11 cellular contexts compared by ENCODE assay signal in the genomic region with DNA sequence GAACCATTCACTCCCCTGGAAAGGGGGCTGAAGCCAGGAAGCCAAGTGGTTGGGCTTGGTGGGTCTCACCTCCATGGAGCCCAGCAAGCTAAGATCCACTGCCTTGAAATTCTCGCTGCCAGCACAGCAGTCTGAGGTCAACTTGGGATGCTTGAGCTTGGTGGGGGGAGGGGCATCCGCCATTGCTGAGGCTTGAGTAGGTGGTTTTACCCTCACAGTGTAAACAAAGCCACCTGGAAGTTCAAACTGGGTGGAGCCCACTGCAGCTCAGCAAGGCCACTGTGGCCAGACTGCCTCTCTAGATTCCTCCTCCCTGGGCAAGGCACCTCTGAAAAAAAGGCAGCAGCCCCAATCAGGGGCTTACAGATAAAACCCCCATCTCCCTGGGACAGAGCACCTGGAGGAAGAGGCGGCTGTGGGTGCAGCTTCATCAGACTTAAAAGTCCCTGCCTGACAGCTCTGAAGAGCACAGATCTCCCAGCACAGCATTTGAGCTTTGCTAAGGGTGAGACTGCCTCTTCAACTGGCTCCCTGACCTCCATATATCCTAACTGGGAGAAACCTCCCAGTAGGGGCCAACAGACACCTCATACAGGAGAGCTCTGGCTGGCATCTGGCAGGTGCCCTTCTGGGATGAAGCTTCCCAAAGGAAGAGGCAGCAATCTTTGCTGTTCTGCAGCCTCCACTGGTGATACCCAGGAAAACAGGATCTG. TPM values are rescaled to one million over a fixed set of nuclear protein-coding genes. Genes with fewer than 3 reads are reported as not detected.
DNase-seq lines count a peak whose midpoint lies in the region; ATAC-seq, FAIRE-seq and TF ChIP-seq lines count a peak whose summit lies in the region.
"Not testable (repeated sequence)": the region's sequence is repeated elsewhere in the genome, so short reads cannot be mapped to it uniquely, and the experiment has no call there.
"Had no signal": no experiment of that assay in that cellular context is flagged by ENCODE, and none has a peak within 500 bp of the region (broad histone marks: within the 10 kb centered on the region; RNA-seq: fewer than 3 reads in every experiment).

No MANE protein-coding gene starts in this region.

- H3K4me3 Mint-ChIP-seq in activated CD8-positive, alpha-beta memory T cell treated with anti-CD3 and anti-CD28 coated beads, Interleukin-2, amount 10 ng/mL, durations not matched to agents 7 days and 5 days: not testable (repeated sequence)

- H3K79me2 ChIP-seq in DND-41 (ENCODE audit: insufficient read depth, low read length); H1 (ENCODE audit: control insufficient read depth in 1 of 2, insufficient read depth in 2 of 2, low read length in 2 of 2): not testable (repeated sequence)

- H3K4ac ChIP-seq in H1 (replicated peaks; ENCODE audit: insufficient read length, low read depth, low read length): not testable (repeated sequence)

- not testable (repeated sequence) for H3K9me3 Mint-ChIP-seq in activated CD8-positive, alpha-beta memory T cell treated with anti-CD3 and anti-CD28 coated beads, Interleukin-2, amount 10 ng/mL, durations not matched to agents 7 days and 5 days (ENCODE audit: low read depth)

- not testable (repeated sequence) for H3K4me1 ChIP-seq in DND-41 (ENCODE audit: insufficient read depth, low read length); H1 (replicated peaks in 1 of 4; ENCODE audit: control insufficient read depth in 3 of 4, insufficient read depth in 4 of 4, low read length in 3 of 4)

- TF ChIP-seq RAD21 in H1 (IDR thresholded peaks at IDR 0.05 in 1 of 2, conservative IDR thresholded peaks at IDR 0.05 in 1 of 2; ENCODE audit: low read depth in 2 of 2, low read length in 2 of 2): not testable (repeated sequence)

- ATAC-seq in DND-41 (ENCODE audit: insufficient read depth, low read depth); activated CD8-positive, alpha-beta memory T cell treated with anti-CD3 and anti-CD28 coated beads, Interleukin-2, amount 10 ng/mL, durations not matched to agents 7 days and 5 days; stimulated activated naive CD8-positive, alpha-beta T cell treated with anti-CD3 and anti-CD28 coated beads, Interleukin-15, Interleukin-2, amounts not matched to agents 100 U/mL and 50 U/mL, for 24 hours: not testable (repeated sequence)

- DNase-seq in DND-41 (peak; percentile 27), NCI-H774 (lab: John Stamatoyannopoulos, UW) (peak; percentile 1), WERI-Rb-1 (peak; percentile 56)
- peak; percentile 65 for DNase-seq in activated CD8-positive, alpha-beta memory T cell treated with anti-CD3 and anti-CD28 coated beads, Interleukin-2, amount 10 ng/mL, durations not matched to agents 7 days and 5 days
- not testable (repeated sequence) for DNase-seq in H1 (ENCODE audit: low read depth in 1 of 2, low spot score in 2 of 2)
- DNase-seq in stimulated activated naive CD8-positive, alpha-beta T cell treated with anti-CD3 and anti-CD28 coated beads, Interleukin-15, Interleukin-2, amounts not matched to agents 100 U/mL and 50 U/mL, for 24 hours: peak; percentile 9

- H3K27ac Mint-ChIP-seq in activated CD8-positive, alpha-beta memory T cell treated with anti-CD3 and anti-CD28 coated beads, Interleukin-2, amount 10 ng/mL, durations not matched to agents 7 days and 5 days: peak overlapping the region; percentile 58

- H3K27me3 Mint-ChIP-seq in activated CD8-positive, alpha-beta memory T cell treated with anti-CD3 and anti-CD28 coated beads, Interleukin-2, amount 10 ng/mL, durations not matched to agents 7 days and 5 days: not testable (repeated sequence)

- peak overlapping the region; percentile 39; the same call in 1 of the 2 replicates for H2BK12ac ChIP-seq in H1 (ENCODE audit: low read depth, low read length)

- WGBS in H1 (ENCODE audit: extremely low coverage in 1 of 2, insufficient coverage in 1 of 2, insufficient read length in 1 of 2, insufficient replicate concordance in 2 of 2, low coverage in 1 of 2, low lambda C conversion rate in 2 of 2, missing lambda C conversion rate in 1 of 2), 2 experiments: 86% methylated on average over 3 of the region's 3 CpGs; no CpG with 5 or more reads in 1 of the 2 experiments

- not testable (repeated sequence) for H3K23ac ChIP-seq in H1 (ENCODE audit: insufficient read length)

- POLR2A ChIA-PET in H1 (lab: Charles Lee; ENCODE audit: partially characterized antibody): not testable (repeated sequence)

- H3K36me3 ChIP-seq in DND-41 (ENCODE audit: insufficient read depth, low read length); KOPT-K1 (ENCODE audit: insufficient read depth, low read length); WERI-Rb-1; H1 (ENCODE audit: control insufficient read depth in 2 of 4, insufficient read depth in 4 of 4, low read length in 3 of 4): not testable (repeated sequence)

- H3K9ac ChIP-seq in DND-41 (ENCODE audit: low read depth, low read length); H1 (replicated peaks in 1 of 4; ENCODE audit: extremely low read depth in 1 of 4, low read depth in 3 of 4, low read length in 3 of 4): not testable (repeated sequence)

- H4K8ac ChIP-seq in H1 (ENCODE audit: extremely low read depth, insufficient read depth, low read length): not testable (repeated sequence)

- H3K23me2 ChIP-seq in H1 (ENCODE audit: low read depth, low read length): not testable (repeated sequence)

- not testable (repeated sequence) for TF ChIP-seq POLR2A in H1 (IDR thresholded peaks at IDR 0.05; ENCODE audit: control extremely low read depth in 1 of 2, low read depth in 2 of 2, low read length in 2 of 2)

- H3K27me3 ChIP-seq in DND-41 (ENCODE audit: insufficient read depth, low read length, poor library complexity); WERI-Rb-1 (ENCODE audit: insufficient read depth, low read depth, severe bottlenecking); H1 (replicated peaks in 1 of 4; ENCODE audit: control insufficient read depth in 3 of 4, extremely low read depth in 1 of 4, insufficient read depth in 3 of 4, low read length in 3 of 4): not testable (repeated sequence)

- H3K79me1 ChIP-seq in H1 (ENCODE audit: low read depth, low read length): not testable (repeated sequence)

- not testable (repeated sequence) for H2BK20ac ChIP-seq in H1 (ENCODE audit: low read length)

- not testable (repeated sequence) for H4K91ac ChIP-seq in H1 (replicated peaks; ENCODE audit: insufficient read length, low read length)

- CTCF ChIA-PET in activated CD8-positive, alpha-beta memory T cell treated with anti-CD3 and anti-CD28 coated beads, Interleukin-2, amount 10 ng/mL, durations not matched to agents 7 days and 5 days (lab: Charles Lee): interaction anchor here (0.8 to 1.6 kb wide), 3 partner anchors 44 to 53 kb away, joined by 3 read pairs; partner anchors contain the start of gene CSF2
- CTCF ChIA-PET in H1 (lab: Charles Lee; ENCODE audit: partially characterized antibody): interaction anchor here (0.6 to 1.2 kb wide), 2 partner anchors 52 to 63 kb away, joined by 3 to 4 read pairs; no protein-coding TSS in a partner anchor

- not testable (repeated sequence) for H2BK15ac ChIP-seq in H1 (ENCODE audit: low read length)

- not testable (repeated sequence) for H2BK120ac ChIP-seq in H1 (replicated peaks; ENCODE audit: low read depth, low read length)

- H3K9me3 ChIP-seq in DND-41 (ENCODE audit: insufficient read depth, low read length, severe bottlenecking); WERI-Rb-1 (ENCODE audit: severe bottlenecking); H1 (ENCODE audit: insufficient read depth in 2 of 2, low read depth in 1 of 2, low read length in 1 of 2): not testable (repeated sequence)
- peaks cover 12% of the 10 kb centered on the region for H3K9me3 ChIP-seq in KOPT-K1 (ENCODE audit: insufficient read depth, low read length, poor library complexity, severe bottlenecking)

- not testable (repeated sequence) for H3K18ac ChIP-seq in H1 (ENCODE audit: extremely low read depth, low read length)

- not testable (repeated sequence) for H2BK5ac ChIP-seq in H1 (ENCODE audit: low read depth, low read length)

- not testable (repeated sequence) for TF ChIP-seq CTCF in DND-41 (IDR thresholded peaks at IDR 0.05; ENCODE audit: borderline replicate concordance, extremely low read depth, low read length, poor library complexity, severe bottlenecking); WERI-Rb-1 (IDR thresholded peaks at IDR 0.05; ENCODE audit: low read depth, low read length); H1 (IDR thresholded peaks at IDR 0.05; ENCODE audit: control extremely low read depth in 1 of 3, insufficient read depth in 1 of 3, low read depth in 1 of 3, low read length in 3 of 3)

- not testable (repeated sequence) for TF ChIP-seq EP300 in H1 (IDR thresholded peaks at IDR 0.05; ENCODE audit: borderline replicate concordance in 1 of 2, low read depth in 2 of 2, low read length in 2 of 2)

- not testable (repeated sequence) for H4K5ac ChIP-seq in H1 (ENCODE audit: insufficient read length, low read depth, low read length)

- FAIRE-seq in H1 (lab: Jason Lieb, UNC): not testable (repeated sequence)

- H4K20me1 ChIP-seq in DND-41 (ENCODE audit: insufficient read depth, low read length); H1 (replicated peaks in 1 of 2; ENCODE audit: control insufficient read depth in 1 of 2, insufficient read depth in 2 of 2, low read length in 2 of 2): not testable (repeated sequence)

- H2AK5ac ChIP-seq in H1 (ENCODE audit: low read depth, low read length): not testable (repeated sequence)

- H3K27ac ChIP-seq in DND-41 (ENCODE audit: low read length); WERI-Rb-1; H1 (ENCODE audit: low read depth, low read length): not testable (repeated sequence)
- H3K27ac ChIP-seq in KOPT-K1 (ENCODE audit: low read depth, low read length, poor library complexity, severe bottlenecking): peak overlapping the region; percentile 69

- not testable (repeated sequence) for H3K4me2 ChIP-seq in DND-41 (ENCODE audit: insufficient read depth, low read length); H1 (ENCODE audit: insufficient read depth in 1 of 2, low read depth in 2 of 2, low read length in 2 of 2)

- H3K4me1 Mint-ChIP-seq in activated CD8-positive, alpha-beta memory T cell treated with anti-CD3 and anti-CD28 coated beads, Interleukin-2, amount 10 ng/mL, durations not matched to agents 7 days and 5 days: peaks cover 35% of the 10 kb centered on the region

- H3K14ac ChIP-seq in H1 (ENCODE audit: insufficient read length): not testable (repeated sequence)

- H3K36me3 Mint-ChIP-seq in activated CD8-positive, alpha-beta memory T cell treated with anti-CD3 and anti-CD28 coated beads, Interleukin-2, amount 10 ng/mL, durations not matched to agents 7 days and 5 days: peaks cover 21% of the 10 kb centered on the region

- not testable (repeated sequence) for H3K4me3 ChIP-seq in DND-41 (ENCODE audit: low read depth in 1 of 2, low read length in 2 of 2); WERI-Rb-1 (ENCODE audit: low read depth, low read length); H1 (ENCODE audit: extremely low read depth in 1 of 4, insufficient read depth in 2 of 4, low read depth in 3 of 4, low read length in 4 of 4)

- not testable (repeated sequence) for H2AFZ ChIP-seq in DND-41 (ENCODE audit: low read depth, low read length)
- H2AFZ ChIP-seq in H1 (ENCODE audit: low read length): 0 out of 2 replicates have a peak overlapping the region, but pooled peaks have one; percentile 53

- H3K56ac ChIP-seq in H1 (replicated peaks; ENCODE audit: insufficient read length, low read depth, low read length): not testable (repeated sequence)

RNA-seq across cellular contexts. Expression of gene CSF2, which starts 43.5 kb away (rescaled TPM):
- 100 to 1,000 TPM in 1 of 2 experiments, 1 to 10 TPM in 1; 4.9 to 164 TPM for total RNA-seq in activated CD8-positive, alpha-beta memory T cell treated with anti-CD3 and anti-CD28 coated beads, Interleukin-2, amount 10 ng/mL, durations not matched to agents 7 days and 5 days
- not detected in 2 replicates for total RNA-seq in H1 (2021; fragmentation: NEBNext Ultra II Directional; extraction: Animal tissue kit (Norgen Biotek cat#: 25700))
- not detected in 2 replicates for polyA plus RNA-seq in H1 (2011; rRNA removed)
- polyA plus RNA-seq in H1 (2011; cell fraction: cytosol; rRNA removed): not detected
- not detected for polyA plus RNA-seq in H1 (2011; cell fraction: nucleus; rRNA removed)
- not detected in 4 replicates for polyA plus RNA-seq in H1 (2012, experiment 1 of 2)
- polyA plus RNA-seq in H1 (2012, experiment 2 of 2): not detected
- polyA plus RNA-seq in H1 (2013, experiment 1 of 2): not detected
- not detected for polyA plus RNA-seq in H1 (2013, experiment 2 of 2)
- not detected in 2 replicates for polyA minus RNA-seq in H1 (2011; rRNA and poly(A)+ RNA removed)
- polyA minus RNA-seq in H1 (2011; cell fraction: cytosol; rRNA and poly(A)+ RNA removed): not detected
- polyA minus RNA-seq in H1 (2011; cell fraction: nucleus; rRNA and poly(A)+ RNA removed): not detected
- total RNA-seq: GM23248, Right ventricle myocardium inferior, SK-MEL-5 had no signal
- polyA plus RNA-seq: CD14-positive monocyte, GM23248 had no signal

RNA-seq across cellular contexts. Expression of gene IL3, which starts 56.6 kb away (rescaled TPM):
- 1 to 10 TPM in 1 of 2 experiments, under 1 TPM in 1; 0.47 to 1.5 TPM for total RNA-seq in activated CD8-positive, alpha-beta memory T cell treated with anti-CD3 and anti-CD28 coated beads, Interleukin-2, amount 10 ng/mL, durations not matched to agents 7 days and 5 days
- total RNA-seq in H1 (2021; fragmentation: NEBNext Ultra II Directional; extraction: Animal tissue kit (Norgen Biotek cat#: 25700)): not detected in 2 replicates
- polyA plus RNA-seq in H1 (2011; rRNA removed): not detected in 2 replicates
- polyA plus RNA-seq in H1 (2011; cell fraction: cytosol; rRNA removed): not detected
- not detected for polyA plus RNA-seq in H1 (2011; cell fraction: nucleus; rRNA removed)
- not detected in 4 replicates for polyA plus RNA-seq in H1 (2012, experiment 1 of 2)
- polyA plus RNA-seq in H1 (2012, experiment 2 of 2): not detected
- not detected for polyA plus RNA-seq in H1 (2013, experiment 1 of 2)
- not detected for polyA plus RNA-seq in H1 (2013, experiment 2 of 2)
- not detected in 2 replicates for polyA minus RNA-seq in H1 (2011; rRNA and poly(A)+ RNA removed)
- polyA minus RNA-seq in H1 (2011; cell fraction: cytosol; rRNA and poly(A)+ RNA removed): not detected
- polyA minus RNA-seq in H1 (2011; cell fraction: nucleus; rRNA and poly(A)+ RNA removed): not detected
- total RNA-seq: GM23248, Right ventricle myocardium inferior, SK-MEL-5 had no signal
- polyA plus RNA-seq: CD14-positive monocyte, GM23248 had no signal
